17 cellular contexts compared by ENCODE assay signal in the genomic region with DNA sequence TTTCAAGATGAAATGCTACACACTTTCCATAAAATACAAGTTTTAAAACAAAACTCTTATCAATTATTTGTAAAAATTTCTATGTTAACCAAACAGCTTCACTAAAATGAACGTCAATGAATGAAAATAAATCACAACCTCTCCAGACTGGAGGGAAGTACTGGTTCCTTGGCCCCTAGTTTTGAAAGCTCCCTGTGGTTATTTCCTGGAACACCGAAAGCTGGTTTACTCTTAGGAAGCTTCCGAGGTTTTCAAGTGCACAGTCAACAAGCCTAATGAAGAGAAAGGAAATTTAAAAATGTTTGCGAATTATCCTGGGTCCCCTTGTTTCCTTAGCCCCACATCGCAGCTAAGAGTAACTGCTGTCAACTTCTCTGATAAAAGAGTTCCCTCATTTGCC.
DNase-seq lines count a peak whose midpoint lies in the region; ATAC-seq, FAIRE-seq and TF ChIP-seq lines count a peak whose summit lies in the region.
"Had no signal": no experiment of that assay in that cellular context is flagged by ENCODE, and none has a peak within 500 bp of the region (broad histone marks: within the 10 kb centered on the region; RNA-seq: fewer than 3 reads in every experiment).

No MANE protein-coding gene starts in this region.

- no peaks in the 10 kb centered on the region for H3K36me3 Mint-ChIP-seq in osteocyte (ENCODE audit: unreplicated experiment)
- H3K36me3 Mint-ChIP-seq in naive thymus-derived CD4-positive, alpha-beta T cell = no peaks in the 10 kb centered on the region

- TF ChIP-seq POLR2A in heart left ventricle (IDR thresholded peaks at IDR 0.05) (no peak), H1 (IDR thresholded peaks at IDR 0.05; ENCODE audit: control extremely low read depth in 1 of 2, low read depth in 2 of 2, low read length in 2 of 2) (no peak), thyroid gland (IDR thresholded peaks at IDR 0.05) (no peak)

- H4K8ac ChIP-seq in H1 (ENCODE audit: extremely low read depth, insufficient read depth, low read length) = no peak overlapping the region

- ATAC-seq in heart left ventricle (no peak), GM19324 (IDR thresholded peaks at IDR 0.05; ENCODE audit: low FRiP score, unreplicated experiment) (no peak)
- no peak for ATAC-seq in naive thymus-derived CD4-positive, alpha-beta T cell

- no peaks in the 10 kb centered on the region for H4K20me1 ChIP-seq in H1 (replicated peaks in 1 of 2; ENCODE audit: control insufficient read depth in 1 of 2, insufficient read depth in 2 of 2, low read length in 2 of 2)
- H4K20me1 ChIP-seq: BLaER1 treated with 17β-estradiol and CSF1 and Interleukin-3, amounts not matched to agents 10 nM and 100 nM had no signal

- no peak overlapping the region for H2BK120ac ChIP-seq in H1 (replicated peaks; ENCODE audit: low read depth, low read length)

- no peak overlapping the region for H3K4ac ChIP-seq in H1 (replicated peaks; ENCODE audit: insufficient read length, low read depth, low read length)

- peak overlapping the region; percentile 70; the same call in 1 of the 2 replicates for H2AFZ ChIP-seq in H1 (ENCODE audit: low read length)

- no peak overlapping the region for H4K91ac ChIP-seq in H1 (replicated peaks; ENCODE audit: insufficient read length, low read length)

- no peak overlapping the region for H2BK12ac ChIP-seq in H1 (ENCODE audit: low read depth, low read length)

- no peak overlapping the region for H3K9ac ChIP-seq in H1 (replicated peaks in 1 of 4; ENCODE audit: extremely low read depth in 1 of 4, low read depth in 3 of 4, low read length in 3 of 4)
- H3K9ac ChIP-seq: BLaER1 treated with 17β-estradiol and CSF1 and Interleukin-3, amounts not matched to agents 10 nM and 100 nM had no signal

- H3K36me3 ChIP-seq in heart left ventricle (no peaks in the 10 kb centered on the region), H1 (ENCODE audit: control insufficient read depth in 2 of 4, insufficient read depth in 4 of 4, low read length in 3 of 4) (no peaks in the 10 kb centered on the region), thyroid gland (no peaks in the 10 kb centered on the region)
- no peaks in the 10 kb centered on the region for H3K36me3 ChIP-seq in naive thymus-derived CD4-positive, alpha-beta T cell (ENCODE audit: control insufficient read depth in 2 of 3, insufficient read depth in 3 of 3, low read length in 3 of 3)
- H3K36me3 ChIP-seq: BLaER1 treated with 17β-estradiol and CSF1 and Interleukin-3, amounts not matched to agents 10 nM and 100 nM had no signal

- H3K4me3 ChIP-seq in heart left ventricle = no peak overlapping the region
- no peak overlapping the region for H3K4me3 ChIP-seq in H1 (ENCODE audit: extremely low read depth in 1 of 4, insufficient read depth in 2 of 4, low read depth in 3 of 4, low read length in 4 of 4)
- H3K4me3 ChIP-seq in thyroid gland (replicated peaks in 1 of 3) = no peak overlapping the region
- H3K4me3 ChIP-seq in naive thymus-derived CD4-positive, alpha-beta T cell (ENCODE audit: low read length) = no peak overlapping the region
- H3K4me3 ChIP-seq: BLaER1 treated with 17β-estradiol and CSF1 and Interleukin-3, amounts not matched to agents 10 nM and 100 nM had no signal

- no peak for TF ChIP-seq EP300 in H1 (IDR thresholded peaks at IDR 0.05; ENCODE audit: borderline replicate concordance in 1 of 2, low read depth in 2 of 2, low read length in 2 of 2)

- H3K4me3 Mint-ChIP-seq in osteocyte (ENCODE audit: unreplicated experiment) = no peak overlapping the region
- no peak overlapping the region for H3K4me3 Mint-ChIP-seq in naive thymus-derived CD4-positive, alpha-beta T cell

- H3K23me2 ChIP-seq in H1 (ENCODE audit: low read depth, low read length) = no peaks in the 10 kb centered on the region

- H3K79me1 ChIP-seq in H1 (ENCODE audit: low read depth, low read length) = no peaks in the 10 kb centered on the region

- H2AK5ac ChIP-seq in H1 (ENCODE audit: low read depth, low read length) = no peak overlapping the region

- H3K18ac ChIP-seq in H1 (ENCODE audit: extremely low read depth, low read length) = no peak overlapping the region

- H3K27me3 Mint-ChIP-seq in osteocyte (ENCODE audit: unreplicated experiment) = no peaks in the 10 kb centered on the region
- H3K27me3 Mint-ChIP-seq in naive thymus-derived CD4-positive, alpha-beta T cell = peaks cover 2 to 26% (median 19%) of the 10 kb centered on the region in 5 donors

- H3K4me1 ChIP-seq in heart left ventricle (peaks cover 0 to 18% (median 0%) of the 10 kb centered on the region in 12 donors), H1 (replicated peaks in 1 of 4; ENCODE audit: control insufficient read depth in 3 of 4, insufficient read depth in 4 of 4, low read length in 3 of 4) (no peaks in the 10 kb centered on the region), thyroid gland (peaks cover 41 to 44% of the 10 kb centered on the region in 2 donors)
- no peaks in the 10 kb centered on the region for H3K4me1 ChIP-seq in naive thymus-derived CD4-positive, alpha-beta T cell (ENCODE audit: control insufficient read depth in 2 of 2, insufficient read depth in 2 of 2, low read length in 2 of 2)
- H3K4me1 ChIP-seq: BLaER1 treated with 17β-estradiol and CSF1 and Interleukin-3, amounts not matched to agents 10 nM and 100 nM had no signal

- CTCF ChIA-PET in H1 (lab: Charles Lee; ENCODE audit: partially characterized antibody) = interaction anchor here (1.3 kb wide), 1 partner anchor 455 kb away, joined by 3 read pairs; no protein-coding TSS in a partner anchor
- CTCF ChIA-PET in naive thymus-derived CD4-positive, alpha-beta T cell (lab: Charles Lee) = no interaction called here

- no peak overlapping the region for H3K23ac ChIP-seq in H1 (ENCODE audit: insufficient read length)

- H3K27ac ChIP-seq in heart left ventricle = peak overlapping the region in 8 of 12 donors; percentile 8 to 63 (median 49)
- no peak overlapping the region for H3K27ac ChIP-seq in H1 (ENCODE audit: low read depth, low read length)
- peak overlapping the region; percentile 74 to 86 (median 76) for H3K27ac ChIP-seq in thyroid gland
- H3K27ac ChIP-seq in naive thymus-derived CD4-positive, alpha-beta T cell (ENCODE audit: low read depth, low read length) = no peak overlapping the region
- H3K27ac ChIP-seq: 22Rv1; BLaER1 treated with 17β-estradiol and CSF1 and Interleukin-3, amounts not matched to agents 10 nM and 100 nM had no signal

- H2BK20ac ChIP-seq in H1 (ENCODE audit: low read length) = no peak overlapping the region

- peak overlapping the region; percentile 93 for H3K27ac Mint-ChIP-seq in osteocyte (ENCODE audit: unreplicated experiment)
- no peak overlapping the region for H3K27ac Mint-ChIP-seq in naive thymus-derived CD4-positive, alpha-beta T cell

- H3K56ac ChIP-seq in H1 (replicated peaks; ENCODE audit: insufficient read length, low read depth, low read length) = no peak overlapping the region

- FAIRE-seq in H1 (lab: Jason Lieb, UNC) = no peak

- intact Hi-C loops in heart left ventricle (cut with DNase I) (no loop called here), cardiac septum (cut with DNase I) (no loop called here), thyroid gland (cut with DNase I) (no loop called here)
- intact Hi-C loops in naive thymus-derived CD4-positive, alpha-beta T cell (cut with micrococcal nuclease) = no loop called here

- no peak overlapping the region for H2BK5ac ChIP-seq in H1 (ENCODE audit: low read depth, low read length)

- no peak overlapping the region for H2BK15ac ChIP-seq in H1 (ENCODE audit: low read length)

- DNase-seq in heart left ventricle (no peak), cardiac septum (ENCODE audit: low spot score) (no peak), H1 (ENCODE audit: low read depth in 1 of 2, low spot score in 2 of 2) (no peak), osteocyte (ENCODE audit: extremely low spot score, unreplicated experiment) (no peak), thyroid gland (no peak)
- DNase-seq in naive thymus-derived CD4-positive, alpha-beta T cell = no peak
- DNase-seq in activated CD4-positive, CD25-positive, alpha-beta regulatory T cell (lab: John Stamatoyannopoulos, UW) = no peak
- DNase-seq: H7; KG1; NCI-H1105; NCI-H1694 treated with DMSO at 0.1 percent for 48 hours; NCI-H345; NCI-H69; NK-92 treated with Interleukin-12 subunit alpha and Interleukin-12 subunit beta, amount 100 ng/mL, for 24 hours had no signal

- H3K79me2 ChIP-seq in H1 (ENCODE audit: control insufficient read depth in 1 of 2, insufficient read depth in 2 of 2, low read length in 2 of 2) = no peaks in the 10 kb centered on the region

- H3K27me3 ChIP-seq in heart left ventricle (no peaks in the 10 kb centered on the region), H1 (replicated peaks in 1 of 4; ENCODE audit: control insufficient read depth in 3 of 4, extremely low read depth in 1 of 4, insufficient read depth in 3 of 4, low read length in 3 of 4) (no peaks in the 10 kb centered on the region), thyroid gland (no peaks in the 10 kb centered on the region)
- no peaks in the 10 kb centered on the region for H3K27me3 ChIP-seq in naive thymus-derived CD4-positive, alpha-beta T cell (ENCODE audit: control insufficient read depth in 2 of 2, insufficient read depth in 2 of 2, low read length in 2 of 2)
- H3K27me3 ChIP-seq: BLaER1 treated with 17β-estradiol and CSF1 and Interleukin-3, amounts not matched to agents 10 nM and 100 nM had no signal

- TF ChIP-seq RAD21 in H1 (IDR thresholded peaks at IDR 0.05 in 1 of 2, conservative IDR thresholded peaks at IDR 0.05 in 1 of 2; ENCODE audit: low read depth in 2 of 2, low read length in 2 of 2) = no peak

- H3K4me2 ChIP-seq in H1 (ENCODE audit: insufficient read depth in 1 of 2, low read depth in 2 of 2, low read length in 2 of 2) = no peak overlapping the region
- H3K4me2 ChIP-seq: BLaER1 treated with 17β-estradiol and CSF1 and Interleukin-3, amounts not matched to agents 10 nM and 100 nM had no signal

- no peak overlapping the region for H4K5ac ChIP-seq in H1 (ENCODE audit: insufficient read length, low read depth, low read length)

- no peak overlapping the region for H3K14ac ChIP-seq in H1 (ENCODE audit: insufficient read length)

- no peaks in the 10 kb centered on the region for H3K9me3 Mint-ChIP-seq in osteocyte (ENCODE audit: unreplicated experiment)
- H3K9me3 Mint-ChIP-seq in naive thymus-derived CD4-positive, alpha-beta T cell = peaks cover 0 to 3% (median 0%) of the 10 kb centered on the region in 11 donors

- TF ChIP-seq CTCF in heart left ventricle (IDR thresholded peaks at IDR 0.05) (no peak), H1 (IDR thresholded peaks at IDR 0.05; ENCODE audit: control extremely low read depth in 1 of 3, insufficient read depth in 1 of 3, low read depth in 1 of 3, low read length in 3 of 3) (no peak), osteocyte (IDR thresholded peaks at IDR 0.05) (no peak), thyroid gland (IDR thresholded peaks at IDR 0.05) (no peak)

- POLR2A ChIA-PET in H1 (lab: Charles Lee; ENCODE audit: partially characterized antibody) = no interaction called here
- POLR2A ChIA-PET in naive thymus-derived CD4-positive, alpha-beta T cell (lab: Charles Lee) = no interaction called here

- H3K4me1 Mint-ChIP-seq in osteocyte (ENCODE audit: unreplicated experiment) = peaks cover 63% of the 10 kb centered on the region
- no peaks in the 10 kb centered on the region for H3K4me1 Mint-ChIP-seq in naive thymus-derived CD4-positive, alpha-beta T cell

- H3K9me3 ChIP-seq in heart left ventricle (no peaks in the 10 kb centered on the region), H1 (ENCODE audit: insufficient read depth in 2 of 2, low read depth in 1 of 2, low read length in 1 of 2) (no peaks in the 10 kb centered on the region), thyroid gland (no peaks in the 10 kb centered on the region)
- H3K9me3 ChIP-seq in naive thymus-derived CD4-positive, alpha-beta T cell (ENCODE audit: control insufficient read depth in 2 of 3, low read length in 3 of 3) = no peaks in the 10 kb centered on the region
- H3K9me3 ChIP-seq: BLaER1 treated with 17β-estradiol and CSF1 and Interleukin-3, amounts not matched to agents 10 nM and 100 nM had no signal

- 66 to 74% (median 68%) methylated on average over 5 of the region's 5 CpGs for WGBS in heart left ventricle, 4 donors
- 87% methylated on average over 5 of the region's 5 CpGs; no CpG with 5 or more reads in 1 of the 2 experiments for WGBS in H1 (ENCODE audit: extremely low coverage in 1 of 2, insufficient coverage in 1 of 2, insufficient read length in 1 of 2, insufficient replicate concordance in 2 of 2, low coverage in 1 of 2, low lambda C conversion rate in 2 of 2, missing lambda C conversion rate in 1 of 2), 2 experiments
- WGBS in thyroid gland, 2 donors = 43 to 53% methylated on average over 5 of the region's 5 CpGs

Comparison
In these comparisons a context has a peak if more than half of its experiments do, and no peak if none do; other contexts are left out.
1. H3K27ac ChIP-seq: peak in heart left ventricle (8 of 12) and thyroid gland (3 of 3); none in H1 (single experiment) and naive thymus-derived CD4-positive, alpha-beta T cell (single experiment).